In the genomic region with DNA sequence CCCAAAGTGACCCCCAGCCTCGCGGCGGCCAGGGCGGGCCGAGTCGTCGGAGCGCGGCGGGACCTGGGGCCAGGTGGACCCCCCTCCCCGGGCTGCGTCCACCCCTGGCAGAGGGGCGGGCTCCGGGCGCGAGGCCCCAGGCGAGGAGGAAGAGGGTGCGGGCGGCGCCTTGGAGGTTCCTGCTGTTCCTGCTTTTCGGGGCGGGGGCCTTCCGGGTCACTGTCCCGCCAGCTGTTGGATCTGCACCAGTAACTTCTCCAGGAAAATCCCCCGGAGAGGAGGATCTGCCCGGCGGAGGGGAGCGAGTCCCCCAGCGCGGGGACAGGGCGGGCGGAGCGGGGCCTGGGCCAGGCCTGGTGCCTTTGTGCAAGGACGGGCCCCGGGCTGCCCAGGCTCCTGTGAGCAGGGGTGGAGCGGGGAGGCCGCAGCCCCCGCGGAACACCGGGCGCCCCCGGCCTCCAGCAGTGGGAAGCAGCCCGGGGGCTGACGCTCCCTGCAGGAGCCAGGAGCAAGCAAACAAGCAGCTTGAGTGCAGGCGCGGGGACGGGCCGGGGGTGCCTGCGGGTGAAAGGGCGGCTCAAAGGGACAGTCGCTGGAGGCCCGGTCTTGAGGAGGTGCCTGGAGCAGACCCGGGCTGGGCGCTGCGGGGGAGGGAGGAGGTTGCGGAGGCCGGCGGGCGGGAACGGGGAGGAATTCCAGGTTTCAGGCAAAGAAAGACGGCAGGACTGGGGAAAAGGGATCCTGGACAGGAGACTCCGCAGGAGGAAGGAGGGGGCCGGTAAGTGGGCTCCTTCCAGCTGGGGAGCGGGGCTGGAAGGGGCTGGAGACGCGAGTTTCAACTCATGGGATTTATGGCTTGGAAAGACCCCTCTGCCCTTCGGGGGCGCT, we compare ENCODE assay signal across 1 cellular context.
TF ChIP-seq lines count a peak whose summit lies in the region.

No MANE protein-coding gene starts in this region.

TF ChIP-seq in HepG2, 621 proteins besides CTCF, POLR2A, EP300 and RAD21:
- no peak for TF ChIP-seq SRY (CRISPR knock-in tag; IDR thresholded peaks at IDR 0.05)
- TF ChIP-seq ZNF33A (CRISPR knock-in tag; IDR thresholded peaks at IDR 0.05; ENCODE audit: borderline replicate concordance) = no peak
- TF ChIP-seq RCOR2 (CRISPR knock-in tag; IDR thresholded peaks at IDR 0.05) = no peak
- no peak for TF ChIP-seq RARG (CRISPR knock-in tag; IDR thresholded peaks at IDR 0.05; ENCODE audit: low read depth)
- no peak for TF ChIP-seq DR1 (CRISPR knock-in tag; IDR thresholded peaks at IDR 0.05)
- no peak for TF ChIP-seq ZNF556 (CRISPR knock-in tag; IDR thresholded peaks at IDR 0.05; ENCODE audit: borderline replicate concordance)
- TF ChIP-seq NR2C2 (CRISPR knock-in tag; IDR thresholded peaks at IDR 0.05; ENCODE audit: borderline replicate concordance) = no peak
- TF ChIP-seq ZNF337 (CRISPR knock-in tag; IDR thresholded peaks at IDR 0.05; ENCODE audit: borderline replicate concordance, low read depth) = no peak
- TF ChIP-seq XBP1 (CRISPR knock-in tag; IDR thresholded peaks at IDR 0.05) = no peak
- TF ChIP-seq, protein P1, sequence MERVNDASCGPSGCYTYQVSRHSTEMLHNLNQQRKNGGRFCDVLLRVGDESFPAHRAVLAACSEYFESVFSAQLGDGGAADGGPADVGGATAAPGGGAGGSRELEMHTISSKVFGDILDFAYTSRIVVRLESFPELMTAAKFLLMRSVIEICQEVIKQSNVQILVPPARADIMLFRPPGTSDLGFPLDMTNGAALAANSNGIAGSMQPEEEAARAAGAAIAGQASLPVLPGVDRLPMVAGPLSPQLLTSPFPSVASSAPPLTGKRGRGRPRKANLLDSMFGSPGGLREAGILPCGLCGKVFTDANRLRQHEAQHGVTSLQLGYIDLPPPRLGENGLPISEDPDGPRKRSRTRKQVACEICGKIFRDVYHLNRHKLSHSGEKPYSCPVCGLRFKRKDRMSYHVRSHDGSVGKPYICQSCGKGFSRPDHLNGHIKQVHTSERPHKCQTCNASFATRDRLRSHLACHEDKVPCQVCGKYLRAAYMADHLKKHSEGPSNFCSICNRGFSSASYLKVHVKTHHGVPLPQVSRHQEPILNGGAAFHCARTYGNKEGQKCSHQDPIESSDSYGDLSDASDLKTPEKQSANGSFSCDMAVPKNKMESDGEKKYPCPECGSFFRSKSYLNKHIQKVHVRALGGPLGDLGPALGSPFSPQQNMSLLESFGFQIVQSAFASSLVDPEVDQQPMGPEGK (CRISPR knock-in tag; IDR thresholded peaks at IDR 0.05) = 0 out of 2 replicates have a peak, but pooled peaks have one; percentile 16
- TF ChIP-seq ZSCAN25 (CRISPR knock-in tag; IDR thresholded peaks at IDR 0.05) = peak; percentile 46; the same call in 1 of the 2 replicates
- no peak for TF ChIP-seq AGO1 (IDR thresholded peaks at IDR 0.05; ENCODE audit: low read depth, low read length, poor library complexity, severe bottlenecking)
- no peak for TF ChIP-seq ZMYM3 (CRISPR knock-in tag; IDR thresholded peaks at IDR 0.05)
- TF ChIP-seq, protein P2, sequence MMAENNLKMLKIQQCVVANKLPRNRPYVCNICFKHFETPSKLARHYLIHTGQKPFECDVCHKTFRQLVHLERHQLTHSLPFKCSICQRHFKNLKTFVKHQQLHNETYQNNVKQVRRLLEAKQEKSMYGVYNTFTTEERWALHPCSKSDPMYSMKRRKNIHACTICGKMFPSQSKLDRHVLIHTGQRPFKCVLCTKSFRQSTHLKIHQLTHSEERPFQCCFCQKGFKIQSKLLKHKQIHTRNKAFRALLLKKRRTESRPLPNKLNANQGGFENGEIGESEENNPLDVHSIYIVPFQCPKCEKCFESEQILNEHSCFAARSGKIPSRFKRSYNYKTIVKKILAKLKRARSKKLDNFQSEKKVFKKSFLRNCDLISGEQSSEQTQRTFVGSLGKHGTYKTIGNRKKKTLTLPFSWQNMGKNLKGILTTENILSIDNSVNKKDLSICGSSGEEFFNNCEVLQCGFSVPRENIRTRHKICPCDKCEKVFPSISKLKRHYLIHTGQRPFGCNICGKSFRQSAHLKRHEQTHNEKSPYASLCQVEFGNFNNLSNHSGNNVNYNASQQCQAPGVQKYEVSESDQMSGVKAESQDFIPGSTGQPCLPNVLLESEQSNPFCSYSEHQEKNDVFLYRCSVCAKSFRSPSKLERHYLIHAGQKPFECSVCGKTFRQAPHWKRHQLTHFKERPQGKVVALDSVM (CRISPR knock-in tag; IDR thresholded peaks at IDR 0.05) = 0 out of 2 replicates have a peak, but pooled peaks have one; percentile 25
- TF ChIP-seq, protein P3, sequence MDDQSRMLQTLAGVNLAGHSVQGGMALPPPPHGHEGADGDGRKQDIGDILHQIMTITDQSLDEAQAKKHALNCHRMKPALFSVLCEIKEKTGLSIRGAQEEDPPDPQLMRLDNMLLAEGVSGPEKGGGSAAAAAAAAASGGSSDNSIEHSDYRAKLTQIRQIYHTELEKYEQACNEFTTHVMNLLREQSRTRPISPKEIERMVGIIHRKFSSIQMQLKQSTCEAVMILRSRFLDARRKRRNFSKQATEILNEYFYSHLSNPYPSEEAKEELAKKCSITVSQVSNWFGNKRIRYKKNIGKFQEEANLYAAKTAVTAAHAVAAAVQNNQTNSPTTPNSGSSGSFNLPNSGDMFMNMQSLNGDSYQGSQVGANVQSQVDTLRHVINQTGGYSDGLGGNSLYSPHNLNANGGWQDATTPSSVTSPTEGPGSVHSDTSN (CRISPR knock-in tag; IDR thresholded peaks at IDR 0.05; ENCODE audit: borderline replicate concordance) = no peak
- TF ChIP-seq, protein P4, sequence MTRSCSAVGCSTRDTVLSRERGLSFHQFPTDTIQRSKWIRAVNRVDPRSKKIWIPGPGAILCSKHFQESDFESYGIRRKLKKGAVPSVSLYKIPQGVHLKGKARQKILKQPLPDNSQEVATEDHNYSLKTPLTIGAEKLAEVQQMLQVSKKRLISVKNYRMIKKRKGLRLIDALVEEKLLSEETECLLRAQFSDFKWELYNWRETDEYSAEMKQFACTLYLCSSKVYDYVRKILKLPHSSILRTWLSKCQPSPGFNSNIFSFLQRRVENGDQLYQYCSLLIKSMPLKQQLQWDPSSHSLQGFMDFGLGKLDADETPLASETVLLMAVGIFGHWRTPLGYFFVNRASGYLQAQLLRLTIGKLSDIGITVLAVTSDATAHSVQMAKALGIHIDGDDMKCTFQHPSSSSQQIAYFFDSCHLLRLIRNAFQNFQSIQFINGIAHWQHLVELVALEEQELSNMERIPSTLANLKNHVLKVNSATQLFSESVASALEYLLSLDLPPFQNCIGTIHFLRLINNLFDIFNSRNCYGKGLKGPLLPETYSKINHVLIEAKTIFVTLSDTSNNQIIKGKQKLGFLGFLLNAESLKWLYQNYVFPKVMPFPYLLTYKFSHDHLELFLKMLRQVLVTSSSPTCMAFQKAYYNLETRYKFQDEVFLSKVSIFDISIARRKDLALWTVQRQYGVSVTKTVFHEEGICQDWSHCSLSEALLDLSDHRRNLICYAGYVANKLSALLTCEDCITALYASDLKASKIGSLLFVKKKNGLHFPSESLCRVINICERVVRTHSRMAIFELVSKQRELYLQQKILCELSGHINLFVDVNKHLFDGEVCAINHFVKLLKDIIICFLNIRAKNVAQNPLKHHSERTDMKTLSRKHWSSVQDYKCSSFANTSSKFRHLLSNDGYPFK (CRISPR knock-in tag; IDR thresholded peaks at IDR 0.05; ENCODE audit: borderline replicate concordance) = no peak
- TF ChIP-seq, protein P5, sequence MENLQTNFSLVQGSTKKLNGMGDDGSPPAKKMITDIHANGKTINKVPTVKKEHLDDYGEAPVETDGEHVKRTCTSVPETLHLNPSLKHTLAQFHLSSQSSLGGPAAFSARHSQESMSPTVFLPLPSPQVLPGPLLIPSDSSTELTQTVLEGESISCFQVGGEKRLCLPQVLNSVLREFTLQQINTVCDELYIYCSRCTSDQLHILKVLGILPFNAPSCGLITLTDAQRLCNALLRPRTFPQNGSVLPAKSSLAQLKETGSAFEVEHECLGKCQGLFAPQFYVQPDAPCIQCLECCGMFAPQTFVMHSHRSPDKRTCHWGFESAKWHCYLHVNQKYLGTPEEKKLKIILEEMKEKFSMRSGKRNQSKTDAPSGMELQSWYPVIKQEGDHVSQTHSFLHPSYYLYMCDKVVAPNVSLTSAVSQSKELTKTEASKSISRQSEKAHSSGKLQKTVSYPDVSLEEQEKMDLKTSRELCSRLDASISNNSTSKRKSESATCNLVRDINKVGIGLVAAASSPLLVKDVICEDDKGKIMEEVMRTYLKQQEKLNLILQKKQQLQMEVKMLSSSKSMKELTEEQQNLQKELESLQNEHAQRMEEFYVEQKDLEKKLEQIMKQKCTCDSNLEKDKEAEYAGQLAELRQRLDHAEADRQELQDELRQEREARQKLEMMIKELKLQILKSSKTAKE (CRISPR knock-in tag; IDR thresholded peaks at IDR 0.05; ENCODE audit: borderline replicate concordance) = no peak
- no peak for TF ChIP-seq PTBP1 (IDR thresholded peaks at IDR 0.05; ENCODE audit: low read depth, low read length, poor library complexity, severe bottlenecking)
- no peak for TF ChIP-seq ZNF3 (CRISPR knock-in tag; IDR thresholded peaks at IDR 0.05)
- TF ChIP-seq, protein P6, sequence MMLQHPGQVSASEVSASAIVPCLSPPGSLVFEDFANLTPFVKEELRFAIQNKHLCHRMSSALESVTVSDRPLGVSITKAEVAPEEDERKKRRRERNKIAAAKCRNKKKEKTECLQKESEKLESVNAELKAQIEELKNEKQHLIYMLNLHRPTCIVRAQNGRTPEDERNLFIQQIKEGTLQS (CRISPR knock-in tag; IDR thresholded peaks at IDR 0.05) = no peak
